Comparison of ENCODE assay signal across 18 cellular contexts in genomic region chr11:35061516-35062440, GRCh38.
DNase-seq lines count a peak whose midpoint lies in the region; ATAC-seq lines count a peak whose summit lies in the region.
"Had no signal": no experiment of that assay in that cellular context is flagged by ENCODE, and none has a peak within 500 bp of the region (broad histone marks: within the 10 kb centered on the region; RNA-seq: fewer than 3 reads in every experiment).

No MANE protein-coding gene starts in this region.

- H3K4me3 ChIP-seq in SJSA1: no peak overlapping the region
- H3K4me3 ChIP-seq: pancreas, thoracic aorta had no signal

- DNase-seq in EH (ENCODE audit: low read depth) (peak; percentile 27), NCI-H2029 treated with DMSO at 0.1 percent for 48 hours (lab: John Stamatoyannopoulos, UW) (peak; percentile 85), SJSA1 (ENCODE audit: low read depth in 1 of 2, low spot score in 2 of 2) (peak in 1 of 2 experiments; percentile 41), renal cortical epithelial cell (ENCODE audit: low read depth) (peak; percentile 72), H4 (ENCODE audit: low spot score) (no peak)
- DNase-seq: activated CD4-positive, alpha-beta T cell treated with anti-CD3 and anti-CD28 coated beads for 4 hours; activated CD8-positive, alpha-beta memory T cell treated with anti-CD3 and anti-CD28 coated beads, Interleukin-2, amount 10 ng/mL, durations not matched to agents 7 days and 5 days; activated naive CD8-positive, alpha-beta T cell treated with anti-CD3 and anti-CD28 coated beads, Interleukin-2, amount 50 U/mL, for 24 hours; brain microvascular endothelial cell; cortex of kidney; foreskin keratinocyte; naive thymus-derived CD4-positive, alpha-beta T cell; pancreas; SW 1271 had no signal

- H3K9me3 ChIP-seq in SJSA1 (replicated peaks): no peaks in the 10 kb centered on the region
- H3K9me3 ChIP-seq: pancreas, thoracic aorta had no signal

- H3K27ac ChIP-seq in SJSA1: peak overlapping the region; percentile 33
- H3K27ac ChIP-seq: brain microvascular endothelial cell, foreskin keratinocyte, pancreas, thoracic aorta had no signal

- ATAC-seq in HG03095 (IDR thresholded peaks at IDR 0.05; ENCODE audit: unreplicated experiment) (no peak), HG03457 (IDR thresholded peaks at IDR 0.05; ENCODE audit: unreplicated experiment) (no peak)
- ATAC-seq: activated CD8-positive, alpha-beta memory T cell treated with anti-CD3 and anti-CD28 coated beads, Interleukin-2, amount 10 ng/mL, durations not matched to agents 7 days and 5 days; activated naive CD8-positive, alpha-beta T cell treated with anti-CD3 and anti-CD28 coated beads, Interleukin-2, amount 50 U/mL, for 24 hours; foreskin keratinocyte; naive thymus-derived CD4-positive, alpha-beta T cell; stimulated activated memory B cell treated with anti-CD40 and anti-IgM and Interleukin-4, amounts not matched to agents 10 μg/mL and 1 μg/mL and 100 μg/mL, for 72 hours had no signal

- no peaks in the 10 kb centered on the region for H3K36me3 ChIP-seq in SJSA1
- H3K36me3 ChIP-seq: brain microvascular endothelial cell, pancreas, thoracic aorta had no signal

- H3K4me1 ChIP-seq in SJSA1 (replicated peaks): peaks cover 56% of the 10 kb centered on the region
- H3K4me1 ChIP-seq: pancreas had no signal

- no peaks in the 10 kb centered on the region for H3K27me3 ChIP-seq in SJSA1 (replicated peaks)
- H3K27me3 ChIP-seq: brain microvascular endothelial cell, foreskin keratinocyte, pancreas had no signal
